21 cellular contexts compared by ENCODE assay signal in the genomic region with DNA sequence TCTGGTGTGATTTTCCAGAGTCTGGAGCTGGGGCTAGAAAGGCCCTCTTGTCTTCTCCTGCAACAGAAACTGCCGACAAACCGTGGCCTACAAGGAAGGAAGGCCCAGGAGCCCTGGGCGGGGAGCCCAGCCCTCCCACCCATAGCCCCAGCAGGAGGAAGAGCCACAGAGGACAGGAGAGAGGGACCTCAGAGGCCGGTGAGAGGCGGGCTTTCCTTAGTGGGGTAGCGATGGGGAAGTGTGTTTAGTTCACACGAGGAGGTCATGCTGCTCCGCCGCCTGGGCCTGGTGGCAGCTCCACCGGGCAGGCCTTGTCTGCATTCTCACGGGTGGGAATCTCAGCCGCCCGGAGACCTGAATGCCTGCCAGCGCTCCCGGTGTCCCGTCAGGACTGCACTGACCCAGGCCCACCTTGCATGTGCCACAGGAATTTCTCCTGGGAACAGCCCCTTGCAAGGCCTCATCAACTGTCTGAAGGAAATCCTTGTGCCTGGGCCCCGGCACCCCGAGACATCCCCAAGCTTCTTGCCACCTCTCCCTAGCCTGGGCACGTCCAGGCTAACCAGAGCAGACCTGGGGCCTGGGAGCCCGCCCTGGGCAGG. TPM values are rescaled to one million over a fixed set of nuclear protein-coding genes. Genes with fewer than 3 reads are reported as not detected.
"Had no signal": no experiment of that assay in that cellular context is flagged by ENCODE, and none has a peak within 500 bp of the region (broad histone marks: within the 10 kb centered on the region; RNA-seq: fewer than 3 reads in every experiment).

No MANE protein-coding gene starts in this region.

- DNase-seq: activated B cell treated with CpG ODN at 0.5 μM for 24 hours; activated CD4-positive, alpha-beta memory T cell treated with anti-CD3 and anti-CD28 coated beads for 36 hours; activated CD4-positive, alpha-beta T cell treated with anti-CD3 and anti-CD28 coated beads for 48 hours; activated T-cell treated with anti-CD3 and anti-CD28 coated beads, Interleukin-2, amount 50 U/mL, for 48 hours; amygdala; cerebellar nuclear complex; cortex of kidney; heart right ventricle; mesenchymal stem cell; mucosa of descending colon; nephron progenitor cell; nucleus accumbens; stimulated activated CD4-positive, alpha-beta T cell treated with anti-CD3 and anti-CD28 coated beads, Interleukin-2, amount 100 ng/mL, for 48 hours; stimulated activated naive B cell treated with anti-CD40 and anti-IgM and Interleukin-4, amounts not matched to agents 10 μg/mL and 1 μg/mL and 100 μg/mL, for 72 hours; T1000 had no signal

- ATAC-seq: heart right ventricle; left colon; mucosa of descending colon; sciatic nerve; stimulated activated naive B cell treated with anti-CD40 and anti-IgM and Interleukin-4, amounts not matched to agents 10 μg/mL and 1 μg/mL and 100 μg/mL, for 72 hours had no signal

- H3K4me3 ChIP-seq: heart right ventricle, mucosa of descending colon, smooth muscle cell, thoracic aorta had no signal

- H3K27ac Mint-ChIP-seq: activated B cell treated with CpG ODN at 0.5 μM for 24 hours; activated CD4-positive, alpha-beta memory T cell treated with anti-CD3 and anti-CD28 coated beads for 36 hours; activated naive CD4-positive, alpha-beta T cell treated with anti-CD3 and anti-CD28 coated beads, Interleukin-2, amount 10 ng/mL, durations not matched to agents 7 days and 5 days; nephron progenitor cell; stimulated activated naive B cell treated with anti-CD40 and anti-IgM and Interleukin-4, amounts not matched to agents 10 μg/mL and 1 μg/mL and 100 μg/mL, for 72 hours had no signal

- H3K9me3 ChIP-seq: heart right ventricle, mucosa of descending colon, thoracic aorta had no signal

- H3K4me1 Mint-ChIP-seq: activated B cell treated with CpG ODN at 0.5 μM for 24 hours; activated naive CD4-positive, alpha-beta T cell treated with anti-CD3 and anti-CD28 coated beads, Interleukin-2, amount 10 ng/mL, durations not matched to agents 7 days and 5 days had no signal

- H3K27me3 Mint-ChIP-seq: activated B cell treated with CpG ODN at 0.5 μM for 24 hours; activated CD4-positive, alpha-beta memory T cell treated with anti-CD3 and anti-CD28 coated beads for 36 hours; activated naive CD4-positive, alpha-beta T cell treated with anti-CD3 and anti-CD28 coated beads, Interleukin-2, amount 10 ng/mL, durations not matched to agents 7 days and 5 days; stimulated activated naive B cell treated with anti-CD40 and anti-IgM and Interleukin-4, amounts not matched to agents 10 μg/mL and 1 μg/mL and 100 μg/mL, for 72 hours had no signal

- H3K27me3 ChIP-seq: heart right ventricle had no signal

- H3K9me3 Mint-ChIP-seq: activated B cell treated with CpG ODN at 0.5 μM for 24 hours; activated CD4-positive, alpha-beta memory T cell treated with anti-CD3 and anti-CD28 coated beads for 36 hours; activated naive CD4-positive, alpha-beta T cell treated with anti-CD3 and anti-CD28 coated beads, Interleukin-2, amount 10 ng/mL, durations not matched to agents 7 days and 5 days; nephron progenitor cell; stimulated activated naive B cell treated with anti-CD40 and anti-IgM and Interleukin-4, amounts not matched to agents 10 μg/mL and 1 μg/mL and 100 μg/mL, for 72 hours had no signal

- H3K4me3 Mint-ChIP-seq: activated B cell treated with CpG ODN at 0.5 μM for 24 hours; activated CD4-positive, alpha-beta memory T cell treated with anti-CD3 and anti-CD28 coated beads for 36 hours; activated naive CD4-positive, alpha-beta T cell treated with anti-CD3 and anti-CD28 coated beads, Interleukin-2, amount 10 ng/mL, durations not matched to agents 7 days and 5 days; nephron progenitor cell; stimulated activated naive B cell treated with anti-CD40 and anti-IgM and Interleukin-4, amounts not matched to agents 10 μg/mL and 1 μg/mL and 100 μg/mL, for 72 hours had no signal

- H3K27ac ChIP-seq: heart right ventricle, thoracic aorta had no signal

RNA-seq across cellular contexts. Expression of a gene that starts 50.9 kb away (rescaled TPM):
- total RNA-seq: T-helper 1 cell treated with Interleukin-12 subunit alpha and Interleukin-12 subunit beta and Interleukin-4 antibody, amounts not matched to agents 30 ng/mL and 1 ng/mL, for 36 hours had no signal
